ENCODE assay signal across 1 cellular context in genomic region chr22:43969021-43969878, GRCh38.
TF ChIP-seq lines count a peak whose summit lies in the region.

No MANE protein-coding gene starts in this region.

TF ChIP-seq in IMR-90, 13 proteins besides CTCF, POLR2A, EP300 and RAD21 (continued from another document):
- TF ChIP-seq, protein P1, sequence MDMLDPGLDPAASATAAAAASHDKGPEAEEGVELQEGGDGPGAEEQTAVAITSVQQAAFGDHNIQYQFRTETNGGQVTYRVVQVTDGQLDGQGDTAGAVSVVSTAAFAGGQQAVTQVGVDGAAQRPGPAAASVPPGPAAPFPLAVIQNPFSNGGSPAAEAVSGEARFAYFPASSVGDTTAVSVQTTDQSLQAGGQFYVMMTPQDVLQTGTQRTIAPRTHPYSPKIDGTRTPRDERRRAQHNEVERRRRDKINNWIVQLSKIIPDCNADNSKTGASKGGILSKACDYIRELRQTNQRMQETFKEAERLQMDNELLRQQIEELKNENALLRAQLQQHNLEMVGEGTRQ (IDR thresholded peaks at IDR 0.05; ENCODE audit: low read depth, low read length): no peak
- TF ChIP-seq BHLHE40 (IDR thresholded peaks at IDR 0.05; ENCODE audit: low read depth, low read length) (no peak), FOS (IDR thresholded peaks at IDR 0.05; ENCODE audit: low read depth, low read length) (no peak), RCOR1 (IDR thresholded peaks at IDR 0.05; ENCODE audit: insufficient replicate concordance, low read length) (no peak), MXI1 (IDR thresholded peaks at IDR 0.05; ENCODE audit: borderline replicate concordance, low read depth, low read length) (no peak), CEBPB (IDR thresholded peaks at IDR 0.05; ENCODE audit: low read depth, low read length) (no peak), ELK1 (IDR thresholded peaks at IDR 0.05; ENCODE audit: borderline replicate concordance, low read depth, low read length) (no peak), RFX5 (IDR thresholded peaks at IDR 0.05; ENCODE audit: low read depth, low read length) (no peak), NFE2L2 (IDR thresholded peaks at IDR 0.05; ENCODE audit: low read depth, low read length) (no peak), MAFK (IDR thresholded peaks at IDR 0.05; ENCODE audit: low read depth, low read length) (no peak), CHD1 (IDR thresholded peaks at IDR 0.05; ENCODE audit: low read depth, low read length) (no peak), MAZ (IDR thresholded peaks at IDR 0.05; ENCODE audit: borderline replicate concordance, low read depth, low read length) (no peak)
